8 cellular contexts compared by ENCODE assay signal in genomic region chr10:103772846-103773245, GRCh38.
DNase-seq lines count a peak whose midpoint lies in the region; ATAC-seq and TF ChIP-seq lines count a peak whose summit lies in the region.
"Not testable (repeated sequence)": the region's sequence is repeated elsewhere in the genome, so short reads cannot be mapped to it uniquely, and the experiment has no call there.

No MANE protein-coding gene starts in this region.

- CTCF ChIA-PET in AG04450 (lab: Charles Lee) = interaction anchor here (0.6 to 1.4 kb wide), 3 partner anchors 8 to 59 kb away, joined by 3 to 15 read pairs (median 5); no protein-coding TSS in a partner anchor

- H3K36me3 ChIP-seq in SK-N-MC (ENCODE audit: insufficient read depth, low read length); smooth muscle cell (ENCODE audit: low read depth): not testable (repeated sequence)

- peaks cover 38% of the 10 kb centered on the region for H3K4me1 Mint-ChIP-seq in activated naive CD4-positive, alpha-beta T cell treated with anti-CD3 and anti-CD28 coated beads, Interleukin-2, amount 50 U/mL, for 24 hours
- H3K4me1 Mint-ChIP-seq in naive thymus-derived CD8-positive, alpha-beta T cell = peaks cover 19 to 33% (median 33%) of the 10 kb centered on the region in 4 donors

- not testable (repeated sequence) for ATAC-seq in right cardiac atrium; naive thymus-derived CD8-positive, alpha-beta T cell

- intact Hi-C loops in dorsolateral prefrontal cortex (cut with DNase I) = not testable (repeated sequence)
- intact Hi-C loops in right cardiac atrium (cut with DNase I) = loop anchor here in 2 of 4 donors (10.0 kb wide), 2 partner anchors 48 to 82 kb away; partner anchors contain the start of gene SH3PXD2A (in 1 of the 2)

- 74% methylated on average over 13 of the region's 13 CpGs for WGBS in right cardiac atrium
- 54% methylated on average over 13 of the region's 13 CpGs for WGBS in smooth muscle cell (ENCODE audit: low lambda C conversion rate)

- peaks cover 20% of the 10 kb centered on the region for H4K20me1 ChIP-seq in smooth muscle cell (ENCODE audit: low read depth)

- not testable (repeated sequence) for H3K4me1 ChIP-seq in right cardiac atrium (ENCODE audit: control insufficient read depth, insufficient read depth, low read length)
- peaks cover 13% of the 10 kb centered on the region for H3K4me1 ChIP-seq in smooth muscle cell (ENCODE audit: low read depth)

- H3K27me3 ChIP-seq in AG04450 (ENCODE audit: control insufficient read depth, insufficient read depth, low read length); dorsolateral prefrontal cortex; right cardiac atrium (ENCODE audit: control insufficient read depth, insufficient read depth); smooth muscle cell (ENCODE audit: low read depth): not testable (repeated sequence)

- not testable (repeated sequence) for H3K27ac Mint-ChIP-seq in activated naive CD4-positive, alpha-beta T cell treated with anti-CD3 and anti-CD28 coated beads, Interleukin-2, amount 50 U/mL, for 24 hours
- peak overlapping the region in 8 of 10 donors; percentile 90 to 98 (median 95) for H3K27ac Mint-ChIP-seq in naive thymus-derived CD8-positive, alpha-beta T cell

- not testable (repeated sequence) for H3K9me3 ChIP-seq in AG04450 (ENCODE audit: control insufficient read depth, insufficient read depth, low read length); SK-N-MC (ENCODE audit: low read depth, low read length); right cardiac atrium (ENCODE audit: control insufficient read depth, low read length); smooth muscle cell (replicated peaks; ENCODE audit: low read depth)

- peak overlapping the region; percentile 88 for H3K4me3 Mint-ChIP-seq in activated naive CD4-positive, alpha-beta T cell treated with anti-CD3 and anti-CD28 coated beads, Interleukin-2, amount 50 U/mL, for 24 hours
- peak overlapping the region; percentile 87 to 97 (median 94) for H3K4me3 Mint-ChIP-seq in naive thymus-derived CD8-positive, alpha-beta T cell

- H3K4me2 ChIP-seq in smooth muscle cell = peak overlapping the region; percentile 65

- peaks cover 36% of the 10 kb centered on the region for H3K79me2 ChIP-seq in smooth muscle cell (ENCODE audit: low read depth)

- not testable (repeated sequence) for H3K9ac ChIP-seq in SK-N-MC (ENCODE audit: insufficient read length); smooth muscle cell (ENCODE audit: low read depth)

- POLR2A ChIA-PET in AG04450 (lab: Yijun Ruan, JAX) = interaction anchor here (0.6 to 1.8 kb wide), 11 partner anchors 9 to 84 kb away, joined by 3 to 34 read pairs (median 4); no protein-coding TSS in a partner anchor
- POLR2A ChIA-PET in naive thymus-derived CD8-positive, alpha-beta T cell (lab: Charles Lee) = interaction anchor here (0.6 to 1.4 kb wide), 3 partner anchors 9 to 482 kb away, joined by 3 to 12 read pairs (median 6); no protein-coding TSS in a partner anchor

- not testable (repeated sequence) for H3K36me3 Mint-ChIP-seq in activated naive CD4-positive, alpha-beta T cell treated with anti-CD3 and anti-CD28 coated beads, Interleukin-2, amount 50 U/mL, for 24 hours; naive thymus-derived CD8-positive, alpha-beta T cell

- not testable (repeated sequence) for TF ChIP-seq CTCF in AG04450 (IDR thresholded peaks at IDR 0.05; ENCODE audit: low read depth, low read length); HFF-Myc (IDR thresholded peaks at IDR 0.05; ENCODE audit: low read depth, low read length, missing control alignments); dorsolateral prefrontal cortex (IDR thresholded peaks at IDR 0.05 in 54 of 56, conservative IDR thresholded peaks at IDR 0.05 in 2 of 56; ENCODE audit: low read depth in 1 of 56, partially characterized antibody in 56 of 56); smooth muscle cell (IDR thresholded peaks at IDR 0.05; ENCODE audit: borderline replicate concordance, insufficient read depth, poor library complexity, severe bottlenecking)

- DNase-seq in AG04450 (ENCODE audit: low read depth, low spot score); HFF-Myc (ENCODE audit: extremely low read depth, low read depth); SK-N-MC (ENCODE audit: low read depth, low spot score); dorsolateral prefrontal cortex; naive thymus-derived CD8-positive, alpha-beta T cell; smooth muscle cell (lab: John Stamatoyannopoulos, UW; ENCODE audit: unreplicated experiment): not testable (repeated sequence)
- peak in 1 of 3 donors; percentile 52 for DNase-seq in right cardiac atrium

- not testable (repeated sequence) for H3K9me3 Mint-ChIP-seq in activated naive CD4-positive, alpha-beta T cell treated with anti-CD3 and anti-CD28 coated beads, Interleukin-2, amount 50 U/mL, for 24 hours; naive thymus-derived CD8-positive, alpha-beta T cell

- H3K27ac ChIP-seq in AG04450 (ENCODE audit: low read depth, low read length) = peak overlapping the region; percentile 3
- 0 out of 2 replicates have a peak overlapping the region, but pooled peaks have one; percentile 25 for H3K27ac ChIP-seq in SK-N-MC
- H3K27ac ChIP-seq in dorsolateral prefrontal cortex = peak overlapping the region in 49 of 59 donors; percentile 5 to 83 (median 58)
- peak overlapping the region; percentile 52 for H3K27ac ChIP-seq in right cardiac atrium (ENCODE audit: low read length)
- H3K27ac ChIP-seq in smooth muscle cell (ENCODE audit: low read depth) = peak overlapping the region; percentile 80

- peaks cover 40% of the 10 kb centered on the region for H3F3A ChIP-seq in smooth muscle cell (ENCODE audit: low read depth)

- H3K27me3 Mint-ChIP-seq in activated naive CD4-positive, alpha-beta T cell treated with anti-CD3 and anti-CD28 coated beads, Interleukin-2, amount 50 U/mL, for 24 hours; naive thymus-derived CD8-positive, alpha-beta T cell: not testable (repeated sequence)

- not testable (repeated sequence) for H2AFZ ChIP-seq in smooth muscle cell (ENCODE audit: low read depth)

- H3K4me3 ChIP-seq in AG04450 (ENCODE audit: low read depth, low read length); SK-N-MC: not testable (repeated sequence)
- H3K4me3 ChIP-seq in HFF-Myc (replicated peaks; ENCODE audit: low read depth, low read length) = peak overlapping the region; percentile 37
- H3K4me3 ChIP-seq in dorsolateral prefrontal cortex = peak overlapping the region in 54 of 59 donors; percentile 4 to 65 (median 48)
- H3K4me3 ChIP-seq in right cardiac atrium (ENCODE audit: low read length) = peak overlapping the region; percentile 22
- peak overlapping the region; percentile 35 for H3K4me3 ChIP-seq in smooth muscle cell

Comparison
In these comparisons a context has a peak if more than half of its experiments do, and no peak if none do; other contexts are left out.
1. H3K27ac ChIP-seq: peak in every context shown above with its lines; median percentile 80 in smooth muscle cell; 58 in dorsolateral prefrontal cortex; 52 in right cardiac atrium; 25 in SK-N-MC; 3 in AG04450.